ENCODE assay signal across 1 cellular context in genomic region chr1:214414691-214415090, GRCh38.
TF ChIP-seq lines count a peak whose summit lies in the region.

No MANE protein-coding gene starts in this region.

TF ChIP-seq in HepG2, 621 proteins besides CTCF, POLR2A, EP300 and RAD21 (continues in another document):
- TF ChIP-seq NCOA5 (CRISPR knock-in tag; IDR thresholded peaks at IDR 0.05) (no peak), ZFP82 (CRISPR knock-in tag; IDR thresholded peaks at IDR 0.05; ENCODE audit: borderline replicate concordance) (no peak), HMGXB4 (CRISPR knock-in tag; IDR thresholded peaks at IDR 0.05; ENCODE audit: borderline replicate concordance in 1 of 2, low read depth in 1 of 2) (no peak), FOXA3 (CRISPR knock-in tag; IDR thresholded peaks at IDR 0.05) (peak; percentile 91), KDM2A (CRISPR knock-in tag; IDR thresholded peaks at IDR 0.05; ENCODE audit: borderline replicate concordance, low read depth) (no peak), ZNF878 (CRISPR knock-in tag; IDR thresholded peaks at IDR 0.05) (no peak), CREB1 (IDR thresholded peaks at IDR 0.05) (no peak), CREB1 (CRISPR knock-in tag; IDR thresholded peaks at IDR 0.05) (no peak), SIX1 (CRISPR knock-in tag; IDR thresholded peaks at IDR 0.05; ENCODE audit: borderline replicate concordance) (peak; percentile 45; the same call in 1 of the 2 replicates), TBX3 (IDR thresholded peaks at IDR 0.05; ENCODE audit: borderline replicate concordance) (peak; percentile 81; the same call in 1 of the 2 replicates), SP1 (IDR thresholded peaks at IDR 0.05) (no peak), SP1 (CRISPR knock-in tag; IDR thresholded peaks at IDR 0.05) (no peak), TCF7 (IDR thresholded peaks at IDR 0.05; ENCODE audit: low read depth) (peak; percentile 90), FOXJ3 (CRISPR knock-in tag; IDR thresholded peaks at IDR 0.05; ENCODE audit: borderline replicate concordance) (no peak; the same call in 1 of the 2 replicates), ZEB1 (IDR thresholded peaks at IDR 0.05; ENCODE audit: insufficient replicate concordance, low read depth) (peak; percentile 56), NR1H2 (CRISPR knock-in tag; IDR thresholded peaks at IDR 0.05; ENCODE audit: borderline replicate concordance, low read depth) (no peak), SKI (IDR thresholded peaks at IDR 0.05; ENCODE audit: partially characterized antibody) (no peak), PRPF4 (IDR thresholded peaks at IDR 0.05; ENCODE audit: low read depth, low read length, poor library complexity, severe bottlenecking) (no peak), RXRB (CRISPR knock-in tag; IDR thresholded peaks at IDR 0.05; ENCODE audit: borderline replicate concordance) (peak; percentile 34; the same call in 1 of the 2 replicates), ZNF580 (CRISPR knock-in tag; IDR thresholded peaks at IDR 0.05; ENCODE audit: borderline replicate concordance, low read depth) (no peak), ZNF609 (CRISPR knock-in tag; IDR thresholded peaks at IDR 0.05; ENCODE audit: borderline replicate concordance) (peak; percentile 74), ZBTB42 (CRISPR knock-in tag; IDR thresholded peaks at IDR 0.05) (no peak), RCOR2 (CRISPR knock-in tag; IDR thresholded peaks at IDR 0.05) (peak; percentile 88), JARID2 (CRISPR knock-in tag; IDR thresholded peaks at IDR 0.05; ENCODE audit: insufficient replicate concordance) (no peak), ETV5 (CRISPR knock-in tag; IDR thresholded peaks at IDR 0.05; ENCODE audit: borderline replicate concordance) (peak; percentile 80), ZNF605 (CRISPR knock-in tag; IDR thresholded peaks at IDR 0.05) (no peak), GTF3A (CRISPR knock-in tag; conservative IDR thresholded peaks at IDR 0.05) (no peak), FOXA1 (IDR thresholded peaks at IDR 0.05) (no peak), FOXA1 (CRISPR knock-in tag; IDR thresholded peaks at IDR 0.05) (peak; percentile 91), ZNF782 (CRISPR knock-in tag; IDR thresholded peaks at IDR 0.05; ENCODE audit: borderline replicate concordance) (no peak), NFE2L2 (IDR thresholded peaks at IDR 0.05; ENCODE audit: low read length) (no peak), SOX6 (IDR thresholded peaks at IDR 0.05) (no peak), SOX6 (CRISPR knock-in tag; IDR thresholded peaks at IDR 0.05) (peak; percentile 57; the same call in 1 of the 2 replicates), ZNF234 (CRISPR knock-in tag; conservative IDR thresholded peaks at IDR 0.05) (no peak), TBX2 (CRISPR knock-in tag; IDR thresholded peaks at IDR 0.05; ENCODE audit: borderline replicate concordance) (peak; percentile 84; the same call in 1 of the 2 replicates), BRCA1 (CRISPR knock-in tag; IDR thresholded peaks at IDR 0.05) (no peak), HMGXB3 (CRISPR knock-in tag; IDR thresholded peaks at IDR 0.05; ENCODE audit: borderline replicate concordance) (no peak), ZKSCAN5 (CRISPR knock-in tag; IDR thresholded peaks at IDR 0.05) (no peak), ETS1 (CRISPR knock-in tag; IDR thresholded peaks at IDR 0.05) (no peak), MIER2 (CRISPR knock-in tag; IDR thresholded peaks at IDR 0.05) (no peak), THAP11 (CRISPR knock-in tag; IDR thresholded peaks at IDR 0.05) (no peak), HDAC1 (CRISPR knock-in tag; IDR thresholded peaks at IDR 0.05) (0 out of 2 replicates have a peak, but pooled peaks have one; percentile 19), ZNF816 (CRISPR knock-in tag; IDR thresholded peaks at IDR 0.05; ENCODE audit: borderline replicate concordance) (no peak), SIN3B (IDR thresholded peaks at IDR 0.05; ENCODE audit: low read length) (no peak), IKZF1 (IDR thresholded peaks at IDR 0.05) (no peak), PRMT3 (CRISPR knock-in tag; IDR thresholded peaks at IDR 0.05; ENCODE audit: borderline replicate concordance, low read depth) (no peak), KDM1A (CRISPR knock-in tag; IDR thresholded peaks at IDR 0.05) (peak; percentile 72; the same call in 1 of the 2 replicates), ZNF776 (CRISPR knock-in tag; IDR thresholded peaks at IDR 0.05) (no peak), ZNF549 (CRISPR knock-in tag; IDR thresholded peaks at IDR 0.05) (no peak), PHF21A (CRISPR knock-in tag; IDR thresholded peaks at IDR 0.05) (0 out of 2 replicates have a peak, but pooled peaks have one; percentile 55), ZMAT5 (CRISPR knock-in tag; IDR thresholded peaks at IDR 0.05; ENCODE audit: borderline replicate concordance, low read depth) (no peak), ATF7 (IDR thresholded peaks at IDR 0.05) (no peak), ATF7 (CRISPR knock-in tag; IDR thresholded peaks at IDR 0.05) (no peak), NCOA2 (CRISPR knock-in tag; IDR thresholded peaks at IDR 0.05) (peak; percentile 72; the same call in 1 of the 2 replicates), ZNF552 (CRISPR knock-in tag; IDR thresholded peaks at IDR 0.05; ENCODE audit: borderline replicate concordance) (no peak), HMG20B (CRISPR knock-in tag; conservative IDR thresholded peaks at IDR 0.05) (peak; percentile 74; the same call in 1 of the 2 replicates), ZNF225 (CRISPR knock-in tag; IDR thresholded peaks at IDR 0.05) (no peak), TEAD3 (CRISPR knock-in tag; optimal IDR thresholded peaks at IDR 0.05; ENCODE audit: borderline replicate concordance) (peak; percentile 68), FOXP4 (CRISPR knock-in tag; IDR thresholded peaks at IDR 0.05) (peak; percentile 78), POLR2AphosphoS5 (IDR thresholded peaks at IDR 0.05; ENCODE audit: low read depth, low read length) (no peak), RARA (CRISPR knock-in tag; IDR thresholded peaks at IDR 0.05) (peak; percentile 49; the same call in 1 of the 2 replicates), SP140L (CRISPR knock-in tag; IDR thresholded peaks at IDR 0.05; ENCODE audit: borderline replicate concordance) (no peak), GFI1 (CRISPR knock-in tag; IDR thresholded peaks at IDR 0.05; ENCODE audit: borderline replicate concordance) (no peak)
